ENCODE assay signal across 11 cellular contexts in genomic region chr17:45877467-45877866, GRCh38. TPM values are rescaled to one million over a fixed set of nuclear protein-coding genes. Genes with fewer than 3 reads are reported as not detected.
"Had no signal": no experiment of that assay in that cellular context is flagged by ENCODE, and none has a peak within 500 bp of the region (broad histone marks: within the 10 kb centered on the region; RNA-seq: fewer than 3 reads in every experiment).

No MANE protein-coding gene starts in this region.

- FAIRE-seq: HTR-8/SVneo had no signal

- H3K27ac ChIP-seq: KMS-11 had no signal

- H3K36me3 ChIP-seq: HAP-1 had no signal

- H3K4me3 ChIP-seq: GM23338, HAP-1 had no signal

- H2AFZ ChIP-seq: GM23338 had no signal

- ATAC-seq: GM23338, HCT116 had no signal

- H3K9ac ChIP-seq: KMS-11 had no signal

- H3K4me2 ChIP-seq: GM23338, KMS-11 had no signal

- H3K4me1 ChIP-seq: HAP-1 had no signal

- DNase-seq: H7, IMR-90, Karpas-422, KBM-7 had no signal

- H3K9me3 ChIP-seq: HAP-1 had no signal

RNA-seq across cellular contexts. Expression of gene SPPL2C, which starts 32.8 kb away (rescaled TPM):
- total RNA-seq: H4, H7, HT-29, IMR-90 had no signal
- polyA plus RNA-seq: GM23338, IMR-90 had no signal
